In genomic region chr2:39530423-39530866, GRCh38 we compare ENCODE assay signal across 13 cellular contexts.
DNase-seq lines count a peak whose midpoint lies in the region; ATAC-seq, FAIRE-seq and TF ChIP-seq lines count a peak whose summit lies in the region.
"Had no signal": no experiment of that assay in that cellular context is flagged by ENCODE, and none has a peak within 500 bp of the region (broad histone marks: within the 10 kb centered on the region; RNA-seq: fewer than 3 reads in every experiment).

No MANE protein-coding gene starts in this region.

- peak overlapping the region; percentile 43 for H3K27ac ChIP-seq in left ventricle myocardium inferior (replicated peaks)
- no peak overlapping the region for H3K27ac ChIP-seq in right cardiac atrium (ENCODE audit: low read length)
- no peak overlapping the region for H3K27ac ChIP-seq in MM.1S (ENCODE audit: low read length)
- no peak overlapping the region for H3K27ac ChIP-seq in body of pancreas
- H3K27ac ChIP-seq: breast epithelium had no signal

- no peak overlapping the region for H3K9ac ChIP-seq in MM.1S (ENCODE audit: low read length)

- intact Hi-C loops in left ventricle myocardium inferior (cut with micrococcal nuclease) (no loop called here), right cardiac atrium (cut with DNase I) (no loop called here), body of pancreas (cut with DNase I) (no loop called here)

- no peaks in the 10 kb centered on the region for H3K9me2 ChIP-seq in MM.1S (replicated peaks; ENCODE audit: insufficient read depth, low read length)

- WGBS in right cardiac atrium: 27% methylated on average over 1 of the region's 1 CpG
- WGBS in body of pancreas, 2 donors: 43 to 53% methylated on average over 1 of the region's 1 CpG

- H3K4me3 ChIP-seq in left ventricle myocardium inferior (no peak overlapping the region), right cardiac atrium (ENCODE audit: low read length) (no peak overlapping the region), foreskin fibroblast (ENCODE audit: low read depth in 1 of 2, low read length in 2 of 2) (no peak overlapping the region), MM.1S (ENCODE audit: low read length) (no peak overlapping the region), body of pancreas (no peak overlapping the region)
- H3K4me3 ChIP-seq: breast epithelium had no signal

- FAIRE-seq in TTC549 (lab: Jason Lieb, UNC): peak; percentile 98

- no peak overlapping the region for H2AFZ ChIP-seq in MM.1S (ENCODE audit: low read length)

- H3K4me1 ChIP-seq in left ventricle myocardium inferior: peaks cover 50% of the 10 kb centered on the region
- H3K4me1 ChIP-seq in right cardiac atrium (ENCODE audit: control insufficient read depth, insufficient read depth, low read length): peaks cover 4% of the 10 kb centered on the region
- H3K4me1 ChIP-seq in MM.1S (ENCODE audit: low read length): no peaks in the 10 kb centered on the region
- H3K4me1 ChIP-seq in body of pancreas: peaks cover 7% of the 10 kb centered on the region
- H3K4me1 ChIP-seq: breast epithelium had no signal

- H3F3A ChIP-seq in MM.1S (ENCODE audit: insufficient read depth, low read length): no peaks in the 10 kb centered on the region

- H3K9me3 ChIP-seq in left ventricle myocardium inferior (replicated peaks): no peaks in the 10 kb centered on the region
- H3K9me3 ChIP-seq in right cardiac atrium (ENCODE audit: control insufficient read depth, low read length): no peaks in the 10 kb centered on the region
- no peaks in the 10 kb centered on the region for H3K9me3 ChIP-seq in MM.1S (replicated peaks; ENCODE audit: insufficient read depth, low read length)
- H3K9me3 ChIP-seq in body of pancreas: no peaks in the 10 kb centered on the region
- H3K9me3 ChIP-seq: breast epithelium had no signal

- H3K36me3 ChIP-seq in left ventricle myocardium inferior (no peaks in the 10 kb centered on the region), MM.1S (replicated peaks; ENCODE audit: insufficient read depth, low read length) (no peaks in the 10 kb centered on the region), body of pancreas (replicated peaks in 1 of 2; ENCODE audit: insufficient read depth in 1 of 2, low read depth in 2 of 2) (no peaks in the 10 kb centered on the region)
- H3K36me3 ChIP-seq: breast epithelium had no signal

- no peak for ATAC-seq in right cardiac atrium
- no peak for ATAC-seq in body of pancreas
- no peak for ATAC-seq in HG03039 (IDR thresholded peaks at IDR 0.05; ENCODE audit: unreplicated experiment)

- H3K4me2 ChIP-seq in MM.1S (ENCODE audit: low read depth, low read length): no peak overlapping the region

- DNase-seq in left ventricle myocardium inferior (no peak), right cardiac atrium (no peak), foreskin fibroblast (peak; percentile 80 to 81), MM.1S (no peak), body of pancreas (no peak), SKM-1 treated with dmso at 0.1 percent for 144 hours (lab: John Stamatoyannopoulos, UW; ENCODE audit: unreplicated experiment) (no peak)
- DNase-seq: activated T-cell treated with anti-CD3 and anti-CD28 coated beads, Interleukin-2, amount 50 U/mL, for 1 hour; mesendoderm; NCI-H1092 treated with DMSO at 0.1 percent for 48 hours; retina had no signal

- no peak for TF ChIP-seq POLR2A in body of pancreas (IDR thresholded peaks at IDR 0.05)

- no peaks in the 10 kb centered on the region for H3K79me2 ChIP-seq in MM.1S (ENCODE audit: low read length)

- no peaks in the 10 kb centered on the region for H4K20me1 ChIP-seq in MM.1S (ENCODE audit: insufficient read depth, low read length)

- H3K27me3 ChIP-seq in left ventricle myocardium inferior (ENCODE audit: low read depth): no peaks in the 10 kb centered on the region
- H3K27me3 ChIP-seq in right cardiac atrium (ENCODE audit: control insufficient read depth, insufficient read depth): no peaks in the 10 kb centered on the region
- H3K27me3 ChIP-seq in MM.1S (replicated peaks; ENCODE audit: insufficient read depth, low read length): no peaks in the 10 kb centered on the region
- H3K27me3 ChIP-seq in body of pancreas: no peaks in the 10 kb centered on the region
- H3K27me3 ChIP-seq: breast epithelium had no signal

- no peak for TF ChIP-seq CTCF in left ventricle myocardium inferior (IDR thresholded peaks at IDR 0.05; ENCODE audit: borderline replicate concordance)
- TF ChIP-seq CTCF in foreskin fibroblast (IDR thresholded peaks at IDR 0.05; ENCODE audit: low read depth, low read length): no peak
- TF ChIP-seq CTCF in MM.1S (IDR thresholded peaks at IDR 0.05; ENCODE audit: low read length): no peak
- TF ChIP-seq CTCF in body of pancreas (IDR thresholded peaks at IDR 0.05): no peak

Comparison
In these comparisons a context has a peak if more than half of its experiments do, and no peak if none do; other contexts are left out.
1. DNase-seq: peak in foreskin fibroblast (2 of 2); none in left ventricle myocardium inferior (single experiment), right cardiac atrium (0 of 3), MM.1S (single experiment), body of pancreas (0 of 4) and SKM-1 treated with dmso at 0.1 percent for 144 hours (single experiment).